28 cellular contexts compared by ENCODE assay signal in genomic region chr2:199814845-199815211, GRCh38.
"Had no signal": no experiment of that assay in that cellular context is flagged by ENCODE, and none has a peak within 500 bp of the region (broad histone marks: within the 10 kb centered on the region; RNA-seq: fewer than 3 reads in every experiment).

No MANE protein-coding gene starts in this region.

- H3K4me3 ChIP-seq: Peyer's patch had no signal

- ATAC-seq: activated CD8-positive, alpha-beta T cell treated with anti-CD3 and anti-CD28 coated beads for 36 hours; activated T-cell treated with anti-CD3 and anti-CD28 coated beads, Interleukin-2, amount 50 U/mL, for 72 hours; activated T-helper 17 cell treated with anti-CD3 and anti-CD28 coated beads, Interleukin-2, amount 50 U/mL, for 72 hours; PC-3 had no signal

- H3K27ac Mint-ChIP-seq: activated CD4-positive, alpha-beta T cell treated with anti-CD3 and anti-CD28 coated beads, Interleukin-2, amount 10 ng/mL, durations not matched to agents 24 days and 14 days; activated CD8-positive, alpha-beta T cell treated with anti-CD3 and anti-CD28 coated beads for 36 hours; activated naive CD4-positive, alpha-beta T cell treated with anti-CD3 and anti-CD28 coated beads, Interleukin-2, amount 50 U/mL, for 24 hours; activated naive CD8-positive, alpha-beta T cell treated with anti-CD3 and anti-CD28 coated beads, Interleukin-2, amount 10 ng/mL, durations not matched to agents 7 days and 5 days; activated T-cell treated with anti-CD3 and anti-CD28 coated beads, Interleukin-2, amount 50 U/mL, for 72 hours; activated T-helper 17 cell treated with anti-CD3 and anti-CD28 coated beads, Interleukin-2, amount 50 U/mL, for 72 hours had no signal

- DNase-seq: activated CD4-positive, alpha-beta T cell treated with anti-CD3 and anti-CD28 coated beads, Interleukin-2, amount 10 ng/mL, durations not matched to agents 24 days and 14 days; activated CD4-positive, alpha-beta T cell treated with anti-CD3 and anti-CD28 coated beads, Interleukin-2, amount 50 U/mL, for 4 hours; activated CD8-positive, alpha-beta T cell treated with anti-CD3 and anti-CD28 coated beads for 36 hours; activated effector memory CD4-positive, alpha-beta T cell treated with anti-CD3 and anti-CD28 coated beads, Interleukin-2, amount 50 U/mL, for 16 hours; activated naive CD4-positive, alpha-beta T cell treated with Interleukin-2 at 50 U/mL for 16 hours; activated naive CD8-positive, alpha-beta T cell treated with anti-CD3 and anti-CD28 coated beads, Interleukin-2, amount 10 ng/mL, durations not matched to agents 7 days and 5 days; activated T-cell treated with anti-CD3 and anti-CD28 coated beads, Interleukin-2, amount 50 U/mL, for 1 hour; activated T-cell treated with anti-CD3 and anti-CD28 coated beads, Interleukin-2, amount 50 U/mL, for 72 hours; anterior cingulate cortex; central memory CD4-positive, alpha-beta T cell; NCI-H1092 treated with DMSO at 0.1 percent for 48 hours; NCI-H1417; NCI-H146; NCI-H187; NCI-H2081; NCI-H345; NCI-H524 treated with DMSO at 0.1 percent for 48 hours; PC-3; Peyer's patch; RPMI8226; SIG-M5; SW 1271; T-helper 1 cell; T-helper 2 cell; T-helper 9 cell had no signal

- H3K36me3 Mint-ChIP-seq: activated naive CD8-positive, alpha-beta T cell treated with anti-CD3 and anti-CD28 coated beads, Interleukin-2, amount 10 ng/mL, durations not matched to agents 7 days and 5 days; brain had no signal

- H3K4me3 Mint-ChIP-seq: activated CD4-positive, alpha-beta T cell treated with anti-CD3 and anti-CD28 coated beads, Interleukin-2, amount 10 ng/mL, durations not matched to agents 24 days and 14 days; activated CD8-positive, alpha-beta T cell treated with anti-CD3 and anti-CD28 coated beads for 36 hours; activated naive CD4-positive, alpha-beta T cell treated with anti-CD3 and anti-CD28 coated beads, Interleukin-2, amount 50 U/mL, for 24 hours; activated naive CD8-positive, alpha-beta T cell treated with anti-CD3 and anti-CD28 coated beads, Interleukin-2, amount 10 ng/mL, durations not matched to agents 7 days and 5 days; activated T-cell treated with anti-CD3 and anti-CD28 coated beads, Interleukin-2, amount 50 U/mL, for 72 hours; activated T-helper 17 cell treated with anti-CD3 and anti-CD28 coated beads, Interleukin-2, amount 50 U/mL, for 72 hours; brain had no signal

- H3K27ac ChIP-seq: Peyer's patch had no signal

- H3K27me3 ChIP-seq: Peyer's patch had no signal

- H3K4me1 Mint-ChIP-seq: activated CD4-positive, alpha-beta T cell treated with anti-CD3 and anti-CD28 coated beads, Interleukin-2, amount 10 ng/mL, durations not matched to agents 24 days and 14 days; activated naive CD4-positive, alpha-beta T cell treated with anti-CD3 and anti-CD28 coated beads, Interleukin-2, amount 50 U/mL, for 24 hours; activated T-helper 17 cell treated with anti-CD3 and anti-CD28 coated beads, Interleukin-2, amount 50 U/mL, for 72 hours had no signal

- H3K36me3 ChIP-seq: Peyer's patch had no signal

- H3K9me3 Mint-ChIP-seq: activated CD4-positive, alpha-beta T cell treated with anti-CD3 and anti-CD28 coated beads, Interleukin-2, amount 10 ng/mL, durations not matched to agents 24 days and 14 days; activated CD8-positive, alpha-beta T cell treated with anti-CD3 and anti-CD28 coated beads for 36 hours; activated naive CD4-positive, alpha-beta T cell treated with anti-CD3 and anti-CD28 coated beads, Interleukin-2, amount 50 U/mL, for 24 hours; activated naive CD8-positive, alpha-beta T cell treated with anti-CD3 and anti-CD28 coated beads, Interleukin-2, amount 10 ng/mL, durations not matched to agents 7 days and 5 days; activated T-cell treated with anti-CD3 and anti-CD28 coated beads, Interleukin-2, amount 50 U/mL, for 72 hours; activated T-helper 17 cell treated with anti-CD3 and anti-CD28 coated beads, Interleukin-2, amount 50 U/mL, for 72 hours; brain had no signal

- H3K9me3 ChIP-seq: Peyer's patch had no signal

- H3K27me3 Mint-ChIP-seq: activated naive CD4-positive, alpha-beta T cell treated with anti-CD3 and anti-CD28 coated beads, Interleukin-2, amount 50 U/mL, for 24 hours; activated T-helper 17 cell treated with anti-CD3 and anti-CD28 coated beads, Interleukin-2, amount 50 U/mL, for 72 hours had no signal

- H3K4me1 ChIP-seq: Peyer's patch had no signal
